Comparison of ENCODE assay signal across 8 cellular contexts in genomic region chr7:148962823-148963582, GRCh38.
DNase-seq lines count a peak whose midpoint lies in the region; ATAC-seq and TF ChIP-seq lines count a peak whose summit lies in the region.

No MANE protein-coding gene starts in this region.

- peaks cover 20 to 27% (median 26%) of the 10 kb centered on the region in 3 donors for H3K4me1 Mint-ChIP-seq in T-cell

- peak overlapping the region; percentile 90 to 93 for H3K27ac Mint-ChIP-seq in T-cell

- CTCF ChIA-PET in HEK293 (lab: Yijun Ruan, JAX), result interaction anchor here (0.5 to 1.6 kb wide), 22 partner anchors 12 to 824 kb away, joined by 3 to 11 read pairs (median 4); no protein-coding TSS in a partner anchor
- CTCF ChIA-PET in T-cell (lab: Charles Lee), result interaction anchor here (0.6 to 2.3 kb wide), 41 partner anchors 18 to 698 kb away, joined by 3 to 31 read pairs (median 4); partner anchors contain the start of genes CUL1 (in 1 of the 2) and ZNF398 (in 1 of the 2)

- H3K36me3 ChIP-seq in HEK293 (ENCODE audit: control insufficient read depth in 2 of 2, insufficient read depth in 1 of 2, low read length in 2 of 2), result no peaks in the 10 kb centered on the region

- H3K4me1 ChIP-seq in HEK293 (ENCODE audit: control insufficient read depth, insufficient read depth, low read length), result no peaks in the 10 kb centered on the region

- ATAC-seq in T-cell (replicated peaks in 1 of 4), result peak; percentile 44 to 64 (median 60)

- H3K4me3 ChIP-seq in HEK293 (ENCODE audit: low read depth, low read length), result peak overlapping the region; percentile 63
- H3K4me3 ChIP-seq in NB4 (ENCODE audit: low read depth, low read length), result peak overlapping the region; percentile 80
- H3K4me3 ChIP-seq in astrocyte of the spinal cord (ENCODE audit: low read depth, low read length), result peak overlapping the region; percentile 58

- H3K4me3 Mint-ChIP-seq in T-cell, result peak overlapping the region; percentile 85 to 90 (median 89)

- TF ChIP-seq CTCF in GM10266 (IDR thresholded peaks at IDR 0.05; ENCODE audit: control insufficient read depth, insufficient read depth, low read depth, missing control alignments) (peak; percentile 88), HEK293 (tag by site-specific recombination; IDR thresholded peaks at IDR 0.05) (peak; percentile 96), NB4 (IDR thresholded peaks at IDR 0.05; ENCODE audit: low read depth, low read length) (peak; percentile 79), astrocyte of the spinal cord (IDR thresholded peaks at IDR 0.05; ENCODE audit: low read depth, low read length) (peak; percentile 80)

- POLR2A ChIA-PET in HEK293 (lab: Yijun Ruan, JAX), result interaction anchor here (0.6 kb wide), 2 partner anchors 15 to 219 kb away, joined by 3 to 6 read pairs; no protein-coding TSS in a partner anchor
- POLR2A ChIA-PET in T-cell (lab: Charles Lee), result interaction anchor here (0.6 to 1.5 kb wide), 4 partner anchors 15 to 297 kb away, joined by 3 to 6 read pairs (median 4); no protein-coding TSS in a partner anchor

- peak; percentile 69 for DNase-seq in GM10266 (ENCODE audit: extremely low spot score)
- DNase-seq in NB4 (ENCODE audit: low read depth), result peak; percentile 79
- peak in 33 of 34 experiments; percentile 25 to 68 (median 52) for DNase-seq in T-cell
- peak; percentile 88 for DNase-seq in astrocyte of the spinal cord (ENCODE audit: low read depth, low spot score)
- DNase-seq in hypothalamus (lab: John Stamatoyannopoulos, UW), result peak in 41 of 51 donors; percentile 13 to 90 (median 51)
- DNase-seq in retina, result peak; percentile 94
- DNase-seq in cortex of kidney (lab: John Stamatoyannopoulos, UW), result no peak

- in situ Hi-C loops in astrocyte of the spinal cord (cut with HindIII; ENCODE audit: low sequenced_read_pairs), result no loop called here

- no peaks in the 10 kb centered on the region for H3K9me3 ChIP-seq in HEK293 (ENCODE audit: control insufficient read depth, insufficient read depth, low read depth, low read length)

- no peaks in the 10 kb centered on the region for H3K9me3 Mint-ChIP-seq in T-cell

- H3K27me3 Mint-ChIP-seq in T-cell, result no peaks in the 10 kb centered on the region

- H3K36me3 Mint-ChIP-seq in T-cell, result no peaks in the 10 kb centered on the region

- TF ChIP-seq POLR2A in NB4 (IDR thresholded peaks at IDR 0.05; ENCODE audit: extremely low read depth, insufficient read length), result no peak

- H3K27ac ChIP-seq in HEK293 (ENCODE audit: extremely low read depth, low read depth, low read length), result no peak overlapping the region

TF ChIP-seq in HEK293, 187 proteins besides CTCF, POLR2A, EP300 and RAD21 (continues in another document):
- no peak for TF ChIP-seq ZNF202 (tag by site-specific recombination; IDR thresholded peaks at IDR 0.05; ENCODE audit: borderline replicate concordance)
- TF ChIP-seq ZNF776 (tag by site-specific recombination; IDR thresholded peaks at IDR 0.05; ENCODE audit: borderline replicate concordance), result no peak
- TF ChIP-seq ZNF704 (tag by site-specific recombination; IDR thresholded peaks at IDR 0.05), result no peak
- no peak for TF ChIP-seq ZNF114 (tag by site-specific recombination; IDR thresholded peaks at IDR 0.05)
- no peak for TF ChIP-seq ZNF19 (tag by site-specific recombination; IDR thresholded peaks at IDR 0.05; ENCODE audit: low read depth)
- no peak for TF ChIP-seq ZBTB44 (tag by site-specific recombination; IDR thresholded peaks at IDR 0.05)
- TF ChIP-seq ZNF292 (tag by site-specific recombination; IDR thresholded peaks at IDR 0.05; ENCODE audit: borderline replicate concordance, low read depth), result no peak
- no peak for TF ChIP-seq OVOL3 (tag by site-specific recombination; IDR thresholded peaks at IDR 0.05)
- no peak; the same call in 1 of the 2 replicates for TF ChIP-seq PRDM1 (tag by site-specific recombination; IDR thresholded peaks at IDR 0.05)
- TF ChIP-seq RBAK (tag by site-specific recombination; IDR thresholded peaks at IDR 0.05), result no peak
- TF ChIP-seq ZNF624 (tag by site-specific recombination; IDR thresholded peaks at IDR 0.05), result no peak
- TF ChIP-seq ZEB2 (tag by site-specific recombination; IDR thresholded peaks at IDR 0.05), result peak; percentile 70; the same call in 1 of the 2 replicates
- TF ChIP-seq ZNF354C (tag by site-specific recombination; IDR thresholded peaks at IDR 0.05; ENCODE audit: borderline replicate concordance, low read depth), result no peak
- no peak for TF ChIP-seq MZF1 (tag by site-specific recombination; IDR thresholded peaks at IDR 0.05; ENCODE audit: borderline replicate concordance)
- peak; percentile 7; the same call in 1 of the 2 replicates for TF ChIP-seq PRDM4 (tag by site-specific recombination; IDR thresholded peaks at IDR 0.05)
- 0 out of 2 replicates have a peak, but pooled peaks have one; percentile 15 for TF ChIP-seq ZFP69B (tag by site-specific recombination; IDR thresholded peaks at IDR 0.05)
- TF ChIP-seq ZNF660 (tag by site-specific recombination; IDR thresholded peaks at IDR 0.05), result peak; percentile 83
- TF ChIP-seq ZSCAN5A (tag by site-specific recombination; IDR thresholded peaks at IDR 0.05), result no peak
- TF ChIP-seq ZFHX2 (tag by site-specific recombination; conservative IDR thresholded peaks at IDR 0.05), result no peak
- TF ChIP-seq GLIS2 (tag by site-specific recombination; IDR thresholded peaks at IDR 0.05), result no peak
- TF ChIP-seq ZNF324 (tag by site-specific recombination; IDR thresholded peaks at IDR 0.05), result 0 out of 2 replicates have a peak, but pooled peaks have one; percentile 18
